8 cellular contexts compared by ENCODE assay signal in genomic region chr19:39408392-39409206, GRCh38. TPM values are rescaled to one million over a fixed set of nuclear protein-coding genes. Genes with fewer than 3 reads are reported as not detected.
DNase-seq lines count a peak whose midpoint lies in the region; ATAC-seq and TF ChIP-seq lines count a peak whose summit lies in the region.

No MANE protein-coding gene starts in this region.

- no peaks in the 10 kb centered on the region for H3K9me3 ChIP-seq in H9 (ENCODE audit: control insufficient read depth, low read depth, low read length)
- H3K9me3 ChIP-seq in endocrine pancreas (ENCODE audit: control insufficient read depth, low read length) = no peaks in the 10 kb centered on the region
- H3K9me3 ChIP-seq in neural progenitor cell (ENCODE audit: low read depth) = no peaks in the 10 kb centered on the region

- no peak overlapping the region for H3K18ac ChIP-seq in H9 (ENCODE audit: insufficient read length, low read depth, low read length)

- H3K36me3 ChIP-seq in endocrine pancreas (ENCODE audit: control insufficient read depth, insufficient read depth, low read length) = peaks cover 3% of the 10 kb centered on the region
- no peaks in the 10 kb centered on the region for H3K36me3 ChIP-seq in neural progenitor cell

- H3K79me2 ChIP-seq in H9 (ENCODE audit: insufficient read depth, low read length) (peaks cover 3% of the 10 kb centered on the region; the same call in 1 of the 2 replicates), neural progenitor cell (ENCODE audit: low read depth) (peaks cover 7% of the 10 kb centered on the region)

- H3K4me1 ChIP-seq in H9 (ENCODE audit: insufficient read depth, low read length) (peaks cover 6% of the 10 kb centered on the region; the same call in 1 of the 2 replicates), endocrine pancreas (ENCODE audit: control insufficient read depth, insufficient read depth, low read length) (no peaks in the 10 kb centered on the region), neural progenitor cell (peaks cover 22% of the 10 kb centered on the region)

- H4K8ac ChIP-seq in H9 (replicated peaks; ENCODE audit: insufficient read length, low read depth, low read length) = no peak overlapping the region

- peaks cover 18% of the 10 kb centered on the region for H3K23me2 ChIP-seq in H9 (ENCODE audit: insufficient read length, low read depth, low read length, poor library complexity, severe bottlenecking)

- H4K5ac ChIP-seq in H9 (ENCODE audit: insufficient read length, low read depth, low read length) = no peak overlapping the region

- ATAC-seq in GM21367 (IDR thresholded peaks at IDR 0.05; ENCODE audit: unreplicated experiment) (no peak), HG03159 (IDR thresholded peaks at IDR 0.05; ENCODE audit: unreplicated experiment) (no peak), HG02588 (IDR thresholded peaks at IDR 0.05; ENCODE audit: unreplicated experiment) (no peak)

- H3K9me3 Mint-ChIP-seq in H9 (no peaks in the 10 kb centered on the region; a peak in 1 of 5 replicates), neural progenitor cell (peaks cover 4% of the 10 kb centered on the region)

- no peak for TF ChIP-seq CTCF in H9 (conservative IDR thresholded peaks at IDR 0.05)
- no peak for TF ChIP-seq CTCF in neural progenitor cell (IDR thresholded peaks at IDR 0.05)

- H3K36me3 Mint-ChIP-seq in H9 (ENCODE audit: insufficient read depth in 1 of 3, low read depth in 3 of 3) (peaks cover 8 to 13% (median 11%) of the 10 kb centered on the region in 3 experiments), neural progenitor cell (peaks cover 3% of the 10 kb centered on the region)

- H3K9ac ChIP-seq in H9 (ENCODE audit: extremely low read depth, insufficient read length, low read length) (no peak overlapping the region), endocrine pancreas (ENCODE audit: control insufficient read depth, insufficient read depth, low read length) (peak overlapping the region; percentile 63), neural progenitor cell (no peak overlapping the region)

- H3K4ac ChIP-seq in H9 (ENCODE audit: low read depth, low read length) = no peak overlapping the region

- no peak overlapping the region for H3K56ac ChIP-seq in H9 (ENCODE audit: insufficient read length, low read depth, low read length)

- H4K91ac ChIP-seq in H9 (ENCODE audit: insufficient read length, low read depth, low read length) = no peak overlapping the region

- H3K27me3 Mint-ChIP-seq in H9 (ENCODE audit: low read depth) (peaks cover 1% of the 10 kb centered on the region; the same call in 1 of the 2 replicates), neural progenitor cell (ENCODE audit: insufficient read depth, low read depth) (peaks cover 31% of the 10 kb centered on the region)

- H2AK5ac ChIP-seq in H9 (ENCODE audit: insufficient read length, low read length) = no peak overlapping the region

- no peak overlapping the region for H2BK5ac ChIP-seq in H9 (ENCODE audit: insufficient read length, low read length)

- WGBS in H9 (ENCODE audit: extremely low coverage, insufficient read length, low lambda C conversion rate) = no CpG with 5 or more reads among the region's 20 CpGs

- peak; percentile 84 for DNase-seq in 8988T
- no peak for DNase-seq in H9
- DNase-seq in T-helper 1 cell = peak in 3 of 5 donors; percentile 31 to 47 (median 44)
- peak; percentile 26 for DNase-seq in neural progenitor cell (ENCODE audit: low spot score)

- no peak overlapping the region for H2BK120ac ChIP-seq in H9 (ENCODE audit: low read depth, low read length, poor library complexity, severe bottlenecking)

- H3K4me3 ChIP-seq in endocrine pancreas (ENCODE audit: control insufficient read depth, insufficient read depth, low read length) (peak overlapping the region; percentile 69), neural progenitor cell (no peak overlapping the region)

- H2AFZ ChIP-seq in H9 (ENCODE audit: low read length) (no peak overlapping the region), neural progenitor cell (replicated peaks) (no peak overlapping the region)

- H3T11ph ChIP-seq in H9 (ENCODE audit: low read length) = no peak overlapping the region

- no peak overlapping the region for H3K14ac ChIP-seq in H9 (ENCODE audit: insufficient read depth, low read length)

- no peak overlapping the region for H2BK15ac ChIP-seq in H9 (ENCODE audit: low read depth, low read length)

- H4K20me1 ChIP-seq in H9 (ENCODE audit: control insufficient read depth, insufficient read depth, insufficient read length) (peaks cover 2% of the 10 kb centered on the region), neural progenitor cell (ENCODE audit: low read depth) (peaks cover 8% of the 10 kb centered on the region)

- peaks cover 58% of the 10 kb centered on the region for H3F3A ChIP-seq in neural progenitor cell (ENCODE audit: low read depth)

- H3K4me3 Mint-ChIP-seq in H9 (peak overlapping the region; percentile 78 to 92), neural progenitor cell (peak overlapping the region; percentile 81)

- no peak overlapping the region for H2BK20ac ChIP-seq in H9 (ENCODE audit: low read depth, low read length, poor library complexity, severe bottlenecking)

- no peak overlapping the region for H2BK12ac ChIP-seq in H9 (ENCODE audit: insufficient read length, low read depth, low read length)

- H3K23ac ChIP-seq in H9 (ENCODE audit: insufficient read length, low read depth, low read length) = no peak overlapping the region

- H3K4me2 ChIP-seq in H9 (ENCODE audit: insufficient read depth, insufficient read length, low read length) = peak overlapping the region; percentile 78
- H3K4me2 ChIP-seq in neural progenitor cell = peak overlapping the region; percentile 87

- H3K79me1 ChIP-seq in H9 (ENCODE audit: insufficient read depth, low read depth, low read length, poor library complexity, severe bottlenecking) = no peaks in the 10 kb centered on the region

- H3K27ac ChIP-seq in H9 (ENCODE audit: insufficient read length, low read depth, low read length) = no peak overlapping the region
- no peak overlapping the region for H3K27ac ChIP-seq in neural progenitor cell

- H3K27me3 ChIP-seq in H9 (ENCODE audit: insufficient read depth, low read length) = no peaks in the 10 kb centered on the region
- no peaks in the 10 kb centered on the region for H3K27me3 ChIP-seq in endocrine pancreas (ENCODE audit: control insufficient read depth, insufficient read depth, low read length)
- H3K27me3 ChIP-seq in neural progenitor cell = peaks cover 31% of the 10 kb centered on the region

- H3K4me1 Mint-ChIP-seq in H9 = peaks cover 37 to 51% of the 10 kb centered on the region in 2 experiments
- peaks cover 40% of the 10 kb centered on the region for H3K4me1 Mint-ChIP-seq in neural progenitor cell

- peak overlapping the region; percentile 87 to 98 (median 96); a peak in 5 of 7 replicates for H3K27ac Mint-ChIP-seq in H9
- no peak overlapping the region for H3K27ac Mint-ChIP-seq in neural progenitor cell

RNA-seq across cellular contexts. Expression of gene ZFP36, which starts 2.0 kb away (rescaled TPM):
- 14.6 and 15.4 TPM in 2 replicates for total RNA-seq in H9 (2021)
- 1.2 TPM in 1 of 2 replicates, not detected in the other for total RNA-seq in neural progenitor cell (ENCODE audit: low replicate concordance)

RNA-seq across cellular contexts. Expression of gene PLEKHG2, which starts 3.9 kb away (rescaled TPM):
- 167 and 170 TPM in 2 replicates for total RNA-seq in H9 (2021)
- 10.7 and 46.9 TPM in 2 replicates for total RNA-seq in neural progenitor cell (ENCODE audit: low replicate concordance)

RNA-seq across cellular contexts. Expression of gene MED29, which starts 17.4 kb away (rescaled TPM):
- 48.3 and 49.2 TPM in 2 replicates for total RNA-seq in H9 (2021)
- 27.0 and 28.2 TPM in 2 replicates for total RNA-seq in neural progenitor cell (ENCODE audit: low replicate concordance)

RNA-seq across cellular contexts. Expression of gene PAF1, which starts 17.7 kb away (rescaled TPM):
- total RNA-seq in H9 (2021) (34.9 and 38.0 TPM in 2 replicates), neural progenitor cell (ENCODE audit: low replicate concordance) (15.6 and 29.1 TPM in 2 replicates)

RNA-seq across cellular contexts. Expression of gene RPS16, which starts 27.1 kb away (rescaled TPM):
- 2,711 and 2,810 TPM in 2 replicates for total RNA-seq in H9 (2021)
- 94.8 and 268 TPM in 2 replicates for total RNA-seq in neural progenitor cell (ENCODE audit: low replicate concordance)
